ENCODE assay signal across 24 cellular contexts in the genomic region with DNA sequence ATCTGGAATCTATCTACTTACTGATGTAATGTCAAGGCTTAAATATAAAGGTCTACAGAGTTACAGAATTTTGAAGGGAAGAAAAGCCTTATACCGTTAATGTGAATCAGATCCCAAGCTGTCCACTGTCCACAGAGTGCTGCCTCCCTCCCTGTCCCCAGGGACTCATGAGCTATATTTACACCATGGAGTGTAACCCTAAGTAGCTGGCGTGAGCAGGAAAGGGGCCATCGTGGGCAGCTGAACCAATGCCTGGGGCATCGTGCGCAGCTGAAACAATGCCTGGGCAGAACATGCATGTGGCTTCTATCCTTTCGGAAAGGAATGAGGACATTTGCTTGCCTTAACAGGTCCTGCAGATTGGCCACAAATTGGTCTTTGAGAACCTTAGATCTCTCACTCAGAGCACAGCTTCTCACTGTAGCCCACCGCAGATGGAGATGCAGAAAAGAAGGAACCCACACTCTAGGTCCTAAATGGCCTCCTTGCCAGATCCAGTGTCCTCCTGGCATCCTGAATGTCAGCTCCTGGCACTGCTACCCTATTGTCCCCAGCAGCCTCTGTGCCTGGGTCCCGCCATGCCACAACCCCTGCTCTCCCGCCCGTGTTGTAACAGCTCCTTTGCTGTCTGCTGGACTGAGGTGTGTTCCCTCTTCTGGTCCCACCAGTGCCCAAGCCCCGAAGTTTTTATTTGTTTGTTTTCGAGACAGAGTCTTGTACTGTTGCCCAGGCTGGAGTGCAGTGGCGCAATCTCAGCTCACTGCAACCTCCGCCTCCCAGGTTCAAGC. TPM values are rescaled to one million over a fixed set of nuclear protein-coding genes. Genes with fewer than 3 reads are reported as not detected.
DNase-seq lines count a peak whose midpoint lies in the region; ATAC-seq and TF ChIP-seq lines count a peak whose summit lies in the region.
"Had no signal": no experiment of that assay in that cellular context is flagged by ENCODE, and none has a peak within 500 bp of the region (broad histone marks: within the 10 kb centered on the region; RNA-seq: fewer than 3 reads in every experiment).

No MANE protein-coding gene starts in this region.

- H3K27me3 ChIP-seq in osteoblast (ENCODE audit: insufficient read depth, low read length) = no peaks in the 10 kb centered on the region
- H3K27me3 ChIP-seq: dorsolateral prefrontal cortex, stomach had no signal

- intact Hi-C loops in left ventricle myocardium superior (cut with micrococcal nuclease) = no loop called here
- intact Hi-C loops in cardiac septum (cut with DNase I) = no loop called here

- H3K36me3 ChIP-seq in osteoblast (ENCODE audit: insufficient read depth, low read length) = no peaks in the 10 kb centered on the region
- H3K36me3 ChIP-seq: stomach had no signal

- no peaks in the 10 kb centered on the region for H4K20me1 ChIP-seq in osteoblast (ENCODE audit: insufficient read depth, low read length)

- no peak overlapping the region for H3K4me2 ChIP-seq in osteoblast (ENCODE audit: insufficient read depth, low read length)
- H3K4me2 ChIP-seq: A549 had no signal

- H3K27ac ChIP-seq in coronary artery (peak overlapping the region; percentile 67 to 79), osteoblast (ENCODE audit: low read depth, low read length) (no peak overlapping the region)
- H3K27ac ChIP-seq: A549, stomach had no signal

- H3K79me2 ChIP-seq in osteoblast (ENCODE audit: insufficient read depth, low read length) = no peaks in the 10 kb centered on the region

- H2AFZ ChIP-seq in osteoblast (ENCODE audit: low read length) = no peak overlapping the region

- H3K9me3 ChIP-seq in osteoblast (ENCODE audit: low read depth, low read length) = no peaks in the 10 kb centered on the region

- peak; percentile 27 for ATAC-seq in left ventricle myocardium superior
- ATAC-seq: left lobe of liver, WTC11 had no signal

- H3K4me1 ChIP-seq in osteoblast (ENCODE audit: insufficient read depth, low read length) = peaks cover 2% of the 10 kb centered on the region
- H3K4me1 ChIP-seq: A549, stomach had no signal

- H3K4me3 ChIP-seq in coronary artery (peak overlapping the region; percentile 11), osteoblast (ENCODE audit: insufficient read depth, low read length) (no peak overlapping the region)
- H3K4me3 ChIP-seq: A549, dorsolateral prefrontal cortex, stomach had no signal

- no peak for DNase-seq in left ventricle myocardium superior
- no peak for DNase-seq in cardiac septum (ENCODE audit: low spot score)
- DNase-seq in coronary artery (ENCODE audit: low spot score) = peak; percentile 79
- peak; percentile 75 for DNase-seq in osteoblast (ENCODE audit: insufficient read length, low spot score, missing footprints)
- DNase-seq in cerebellum (ENCODE audit: low spot score) = no peak
- no peak for DNase-seq in EL
- DNase-seq in kidney glomerular epithelial cell (lab: John Stamatoyannopoulos, UW) = no peak
- DNase-seq in GM03348 (ENCODE audit: low spot score) = no peak
- DNase-seq: activated CD4-positive, alpha-beta T cell treated with anti-CD3 and anti-CD28 coated beads, Interleukin-2, amount 50 U/mL, for 1 hour; activated naive CD4-positive, alpha-beta T cell treated with anti-CD3 and anti-CD28 coated beads, Interleukin-2, amount 50 U/mL, for 16 hours; amygdala; caudate nucleus; COR-L47; DMS79; dorsolateral prefrontal cortex; midbrain; NCI-H146; NCI-H2171 treated with DMSO at 0.1 percent for 48 hours; stimulated activated CD8-positive, alpha-beta memory T cell treated with anti-CD3 and anti-CD28 coated beads, Interleukin-4, amount 100 ng/mL, for 48 hours; stomach had no signal

- TF ChIP-seq CTCF in coronary artery (IDR thresholded peaks at IDR 0.05) = no peak
- TF ChIP-seq CTCF in osteoblast (IDR thresholded peaks at IDR 0.05; ENCODE audit: extremely low read depth, low read depth, low read length) = no peak

RNA-seq across cellular contexts. Expression of gene CCDC3, which starts 30.3 kb away (rescaled TPM):
- total RNA-seq in left ventricle myocardium superior = 2.4 TPM
- 6.4 TPM for total RNA-seq in cardiac septum
- 0.29 and 0.72 TPM in 2 replicates for total RNA-seq in osteoblast
- 10.8 TPM for total RNA-seq in cerebellum
- total RNA-seq: OCI-LY7 had no signal

Comparison
In these comparisons a context has a peak if more than half of its experiments do, and no peak if none do; other contexts are left out.
1. DNase-seq: peak in coronary artery (single experiment) and osteoblast (single experiment); none in left ventricle myocardium superior (single experiment), cardiac septum (single experiment), cerebellum (single experiment), EL (single experiment), kidney glomerular epithelial cell (single experiment) and GM03348 (single experiment).